Comparison of ENCODE assay signal across 1 cellular context in genomic region chr1:224940735-224941134, GRCh38. TPM values are rescaled to one million over a fixed set of nuclear protein-coding genes. Genes with fewer than 3 reads are reported as not detected.
"Had no signal": no experiment of that assay in that cellular context is flagged by ENCODE, and none has a peak within 500 bp of the region (broad histone marks: within the 10 kb centered on the region; RNA-seq: fewer than 3 reads in every experiment).

No MANE protein-coding gene starts in this region.

RNA-seq across cellular contexts. Expression of gene DNAH14, which starts 11.3 kb away (rescaled TPM):
- total RNA-seq: M059J had no signal
